ENCODE assay signal across 8 cellular contexts in genomic region chr6:127641905-127642304, GRCh38.
DNase-seq lines count a peak whose midpoint lies in the region; ATAC-seq, FAIRE-seq and TF ChIP-seq lines count a peak whose summit lies in the region.

No MANE protein-coding gene starts in this region.

- intact Hi-C loops in activated T-helper 1 cell treated with anti-CD3 and anti-CD28 coated beads, Interleukin-12 subunit alpha, Interleukin-12 subunit beta, Interleukin-2, Interleukin-4 antibody, amounts not matched to agents 30 ng/mL and 10 ng/mL and 1 ng/mL, durations not matched to agents 14 hours and 24 hours and 36 hours (cut with micrococcal nuclease) = loop anchor here (1.0 to 5.0 kb wide), 2 partner anchors 88 to 175 kb away; no protein-coding TSS in a partner anchor

- H3K4me3 Mint-ChIP-seq in activated T-helper 1 cell treated with anti-CD3 and anti-CD28 coated beads, Interleukin-12 subunit alpha, Interleukin-12 subunit beta, Interleukin-2, Interleukin-4 antibody, amounts not matched to agents 30 ng/mL and 10 ng/mL and 1 ng/mL, durations not matched to agents 14 hours and 24 hours and 36 hours = no peak overlapping the region

- 39 to 41% methylated on average over 7 of the region's 7 CpGs for WGBS in lung, 2 donors
- 34% methylated on average over 7 of the region's 7 CpGs for WGBS in upper lobe of left lung, 2 donors

- TF ChIP-seq CTCF in bronchial epithelial cell (IDR thresholded peaks at IDR 0.05; ENCODE audit: insufficient read depth, low read length, severe bottlenecking) (peak; percentile 71), lung (IDR thresholded peaks at IDR 0.05; ENCODE audit: control extremely low read depth, extremely low read depth) (peak; percentile 19), upper lobe of left lung (IDR thresholded peaks at IDR 0.05) (peak in 3 of 6 experiments; percentile 25 to 45 (median 39))

- TF ChIP-seq POLR2A in upper lobe of left lung (IDR thresholded peaks at IDR 0.05) = no peak

- no peak overlapping the region for H3K27ac Mint-ChIP-seq in activated T-helper 1 cell treated with anti-CD3 and anti-CD28 coated beads, Interleukin-12 subunit alpha, Interleukin-12 subunit beta, Interleukin-2, Interleukin-4 antibody, amounts not matched to agents 30 ng/mL and 10 ng/mL and 1 ng/mL, durations not matched to agents 14 hours and 24 hours and 36 hours

- peaks cover 10% of the 10 kb centered on the region for H3K27me3 Mint-ChIP-seq in activated T-helper 1 cell treated with anti-CD3 and anti-CD28 coated beads, Interleukin-12 subunit alpha, Interleukin-12 subunit beta, Interleukin-2, Interleukin-4 antibody, amounts not matched to agents 30 ng/mL and 10 ng/mL and 1 ng/mL, durations not matched to agents 14 hours and 24 hours and 36 hours (ENCODE audit: insufficient read depth)

- no peak for FAIRE-seq in bronchial epithelial cell (lab: Jason Lieb, UNC)

- peak; percentile 1 for DNase-seq in COLO668 (lab: John Stamatoyannopoulos, UW; ENCODE audit: unreplicated experiment)
- peak; percentile 23 for DNase-seq in NCI-H748 treated with DMSO at 0.1 percent for 48 hours (lab: John Stamatoyannopoulos, UW)
- peak; percentile 43 for DNase-seq in bronchial epithelial cell (ENCODE audit: low read depth)
- DNase-seq in lung (ENCODE audit: low spot score) = no peak
- DNase-seq in upper lobe of left lung = no peak
- no peak for DNase-seq in activated T-helper 1 cell treated with anti-CD3 and anti-CD28 coated beads, Interleukin-12 subunit alpha, Interleukin-12 subunit beta, Interleukin-2, Interleukin-4 antibody, amounts not matched to agents 30 ng/mL and 10 ng/mL and 1 ng/mL, durations not matched to agents 14 hours and 24 hours and 36 hours (ENCODE audit: low spot score)

- ATAC-seq in GM18861 (IDR thresholded peaks at IDR 0.05; ENCODE audit: unreplicated experiment) (peak; percentile 79), HG03103 (IDR thresholded peaks at IDR 0.05; ENCODE audit: low read depth, unreplicated experiment) (peak; percentile 96), lung (ENCODE audit: insufficient read depth, low FRiP score) (no peak), upper lobe of left lung (ENCODE audit: low FRiP score in 2 of 2) (no peak)

- no peaks in the 10 kb centered on the region for H3K9me3 Mint-ChIP-seq in activated T-helper 1 cell treated with anti-CD3 and anti-CD28 coated beads, Interleukin-12 subunit alpha, Interleukin-12 subunit beta, Interleukin-2, Interleukin-4 antibody, amounts not matched to agents 30 ng/mL and 10 ng/mL and 1 ng/mL, durations not matched to agents 14 hours and 24 hours and 36 hours

- H3K9me3 ChIP-seq in lung (ENCODE audit: control insufficient read depth in 2 of 2, insufficient read depth in 1 of 2, low read length in 1 of 2) = peaks cover 0 to 1% of the 10 kb centered on the region in 2 donors
- H3K9me3 ChIP-seq in upper lobe of left lung = no peaks in the 10 kb centered on the region

- H3K27ac ChIP-seq in lung (ENCODE audit: low read depth in 1 of 2, low read length in 1 of 2) (no peak overlapping the region), upper lobe of left lung (no peak overlapping the region)

- H3K27me3 ChIP-seq in bronchial epithelial cell (ENCODE audit: control insufficient read depth, insufficient read depth, low read length) (peaks cover 5% of the 10 kb centered on the region), lung (ENCODE audit: control insufficient read depth, insufficient read depth) (no peaks in the 10 kb centered on the region), upper lobe of left lung (no peaks in the 10 kb centered on the region)

- H3K36me3 ChIP-seq in bronchial epithelial cell (ENCODE audit: control insufficient read depth, insufficient read depth, low read length) (no peaks in the 10 kb centered on the region), lung (ENCODE audit: control insufficient read depth in 2 of 2, insufficient read depth in 2 of 2, low read length in 2 of 2) (no peaks in the 10 kb centered on the region), upper lobe of left lung (no peaks in the 10 kb centered on the region)

- no peak for TF ChIP-seq EP300 in upper lobe of left lung (IDR thresholded peaks at IDR 0.05)

- H3K4me3 ChIP-seq in bronchial epithelial cell (ENCODE audit: low read depth, low read length) (no peak overlapping the region), lung (no peak overlapping the region), upper lobe of left lung (no peak overlapping the region)

- no peaks in the 10 kb centered on the region for H3K36me3 Mint-ChIP-seq in activated T-helper 1 cell treated with anti-CD3 and anti-CD28 coated beads, Interleukin-12 subunit alpha, Interleukin-12 subunit beta, Interleukin-2, Interleukin-4 antibody, amounts not matched to agents 30 ng/mL and 10 ng/mL and 1 ng/mL, durations not matched to agents 14 hours and 24 hours and 36 hours (ENCODE audit: low read depth)

- H3K4me1 ChIP-seq in lung (ENCODE audit: control insufficient read depth in 2 of 2, insufficient read depth in 2 of 2, low read length in 2 of 2) (no peaks in the 10 kb centered on the region), upper lobe of left lung (no peaks in the 10 kb centered on the region)

- no peaks in the 10 kb centered on the region for H3K4me1 Mint-ChIP-seq in activated T-helper 1 cell treated with anti-CD3 and anti-CD28 coated beads, Interleukin-12 subunit alpha, Interleukin-12 subunit beta, Interleukin-2, Interleukin-4 antibody, amounts not matched to agents 30 ng/mL and 10 ng/mL and 1 ng/mL, durations not matched to agents 14 hours and 24 hours and 36 hours (ENCODE audit: low read depth)

Comparison
In these comparisons a context has a peak if more than half of its experiments do, and no peak if none do; other contexts are left out.
1. DNase-seq: peak in COLO668 (single experiment), NCI-H748 treated with DMSO at 0.1 percent for 48 hours (single experiment) and bronchial epithelial cell (single experiment); none in lung (single experiment), upper lobe of left lung (0 of 2) and activated T-helper 1 cell treated with anti-CD3 and anti-CD28 coated beads, Interleukin-12 subunit alpha, Interleukin-12 subunit beta, Interleukin-2, Interleukin-4 antibody, amounts not matched to agents 30 ng/mL and 10 ng/mL and 1 ng/mL, durations not matched to agents 14 hours and 24 hours and 36 hours (single experiment).
2. ATAC-seq: peak in GM18861 (single experiment) and HG03103 (single experiment); none in lung (single experiment) and upper lobe of left lung (0 of 2).